Comparison of ENCODE assay signal across 8 cellular contexts in the genomic region with DNA sequence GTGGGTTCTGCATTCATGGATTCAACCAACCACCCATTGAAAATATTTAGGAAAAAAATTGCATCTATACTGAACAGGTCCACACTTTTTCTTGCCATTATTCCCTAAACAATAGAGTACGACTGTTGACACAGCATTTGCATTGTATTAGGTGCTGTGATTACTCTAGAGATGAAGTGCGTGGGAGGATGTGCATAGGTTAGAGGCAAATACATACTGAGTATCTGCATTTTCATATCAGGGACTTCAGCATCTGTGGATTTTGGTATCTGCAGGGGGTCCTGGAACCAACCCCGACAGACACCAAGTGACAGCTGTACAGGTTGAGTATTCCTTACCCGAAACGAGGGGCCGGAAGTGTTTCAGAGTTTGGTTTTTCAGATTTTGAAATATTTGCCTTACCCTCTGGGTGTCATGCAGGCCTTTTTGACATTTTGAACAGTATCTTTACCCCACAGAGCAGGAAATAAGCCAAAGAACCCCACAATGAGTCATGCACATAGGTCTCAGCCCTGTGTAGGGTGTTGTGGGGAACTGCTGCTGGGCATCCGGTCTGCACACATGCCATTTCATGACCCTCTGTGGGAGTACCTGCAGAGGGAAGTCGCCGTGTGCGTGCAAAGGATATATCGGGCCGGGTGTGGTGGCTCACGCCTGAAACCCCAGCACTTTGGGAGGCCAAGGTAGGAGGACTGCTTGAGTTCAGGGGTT. TPM values are rescaled to one million over a fixed set of nuclear protein-coding genes. Genes with fewer than 3 reads are reported as not detected.
DNase-seq lines count a peak whose midpoint lies in the region; ATAC-seq and TF ChIP-seq lines count a peak whose summit lies in the region.

No MANE protein-coding gene starts in this region.

- DNase-seq in CD8-positive, alpha-beta memory T cell: peak; percentile 46 to 91 (median 60)
- DNase-seq in KG1 (lab: John Stamatoyannopoulos, UW): peak; percentile 94
- DNase-seq in activated CD8-positive, alpha-beta memory T cell treated with anti-CD3 and anti-CD28 coated beads for 4 hours (ENCODE audit: low read depth in 2 of 2): peak; percentile 51 to 69
- no peak for DNase-seq in lung (ENCODE audit: low spot score)
- no peak for DNase-seq in dedifferentiated amniotic fluid mesenchymal stem cell (ENCODE audit: extremely low spot score)
- DNase-seq in tibial artery: no peak

- no peaks in the 10 kb centered on the region for H3K9me3 ChIP-seq in CD8-positive, alpha-beta memory T cell (ENCODE audit: low read length)
- H3K9me3 ChIP-seq in lung (ENCODE audit: control insufficient read depth in 2 of 2, insufficient read depth in 1 of 2, low read length in 1 of 2) (no peaks in the 10 kb centered on the region), tibial artery (no peaks in the 10 kb centered on the region)

- no peaks in the 10 kb centered on the region for H3K27me3 Mint-ChIP-seq in CD8-positive, alpha-beta memory T cell

- H3K27ac ChIP-seq in CD8-positive, alpha-beta memory T cell (ENCODE audit: low read depth, low read length): peak overlapping the region; percentile 35
- H3K27ac ChIP-seq in lung (ENCODE audit: low read depth in 1 of 2, low read length in 1 of 2): no peak overlapping the region
- no peak overlapping the region for H3K27ac ChIP-seq in tibial artery

- CTCF ChIA-PET in CD8-positive, alpha-beta memory T cell (lab: Charles Lee): interaction anchor here (1.2 to 2.7 kb wide), 4 partner anchors 12 to 51 kb away, joined by 3 to 20 read pairs (median 4); a partner anchor contains a TSS

- H3K4me3 Mint-ChIP-seq in CD8-positive, alpha-beta memory T cell: peak overlapping the region; percentile 8 to 74 (median 57)

- H3K27ac Mint-ChIP-seq in CD8-positive, alpha-beta memory T cell: peak overlapping the region; percentile 92 to 98 (median 94)

- WGBS in lung, 2 donors: 37 to 72% methylated on average over 13 of the region's 13 CpGs

- intact Hi-C loops in tibial artery (cut with DNase I; ENCODE audit: low total_unique reads): no loop called here

- H3K27me3 ChIP-seq in CD8-positive, alpha-beta memory T cell (ENCODE audit: insufficient read depth, low read length, poor library complexity, severe bottlenecking): no peaks in the 10 kb centered on the region
- H3K27me3 ChIP-seq in lung (ENCODE audit: control insufficient read depth, insufficient read depth): no peaks in the 10 kb centered on the region
- no peaks in the 10 kb centered on the region for H3K27me3 ChIP-seq in tibial artery

- H3K4me1 ChIP-seq in CD8-positive, alpha-beta memory T cell (ENCODE audit: insufficient read depth, low read length): peaks cover 19% of the 10 kb centered on the region
- H3K4me1 ChIP-seq in lung (ENCODE audit: control insufficient read depth in 2 of 2, insufficient read depth in 2 of 2, low read length in 2 of 2) (no peaks in the 10 kb centered on the region), tibial artery (no peaks in the 10 kb centered on the region)

- POLR2A ChIA-PET in CD8-positive, alpha-beta memory T cell (lab: Charles Lee): interaction anchor here (2.4 kb wide), 1 partner anchor 14 kb away, joined by 10 read pairs; a partner anchor contains a TSS

- peaks cover 25 to 38% (median 36%) of the 10 kb centered on the region in 3 donors for H3K4me1 Mint-ChIP-seq in CD8-positive, alpha-beta memory T cell

- peaks cover 36% of the 10 kb centered on the region for H3K36me3 ChIP-seq in CD8-positive, alpha-beta memory T cell (ENCODE audit: insufficient read depth, low read length)
- H3K36me3 ChIP-seq in lung (ENCODE audit: control insufficient read depth in 2 of 2, insufficient read depth in 2 of 2, low read length in 2 of 2) (peaks cover 20 to 23% of the 10 kb centered on the region in 2 donors), tibial artery (peaks cover 47 to 92% (median 85%) of the 10 kb centered on the region in 3 donors)

- ATAC-seq in lung (ENCODE audit: insufficient read depth, low FRiP score): peak; percentile 52
- ATAC-seq in GM18502 (IDR thresholded peaks at IDR 0.05; ENCODE audit: poor library complexity, unreplicated experiment): no peak
- ATAC-seq in HG02763 (IDR thresholded peaks at IDR 0.05; ENCODE audit: unreplicated experiment): no peak

- H3K4me3 ChIP-seq in CD8-positive, alpha-beta memory T cell (ENCODE audit: low read length): peak overlapping the region; percentile 9
- H3K4me3 ChIP-seq in lung (no peak overlapping the region), tibial artery (no peak overlapping the region)

- no peak for TF ChIP-seq CTCF in lung (IDR thresholded peaks at IDR 0.05; ENCODE audit: control extremely low read depth, extremely low read depth)
- TF ChIP-seq CTCF in tibial artery (IDR thresholded peaks at IDR 0.05): no peak

- peaks cover 12 to 62% (median 16%) of the 10 kb centered on the region in 3 donors for H3K36me3 Mint-ChIP-seq in CD8-positive, alpha-beta memory T cell

- H3K9me3 Mint-ChIP-seq in CD8-positive, alpha-beta memory T cell: no peaks in the 10 kb centered on the region

RNA-seq across cellular contexts. Expression of a gene that starts 14.5 kb away (rescaled TPM):
- total RNA-seq in CD8-positive, alpha-beta memory T cell: 100 to 1,000 TPM; 119 to 125 TPM
- polyA plus RNA-seq in CD8-positive, alpha-beta memory T cell: 61.4 TPM
- 10 to 100 TPM; 40.6 to 50.8 TPM for total RNA-seq in lung
- polyA plus RNA-seq in lung: 10 to 100 TPM; 51.5 to 54.7 TPM

RNA-seq across cellular contexts. Expression of a gene that starts 14.8 kb away (rescaled TPM):
- total RNA-seq in CD8-positive, alpha-beta memory T cell: 100 to 1,000 TPM; 161 to 162 TPM
- 97.5 TPM for polyA plus RNA-seq in CD8-positive, alpha-beta memory T cell
- 10 to 100 TPM; 44.5 to 64.3 TPM for total RNA-seq in lung
- polyA plus RNA-seq in lung: 10 to 100 TPM; 25.8 to 74.8 TPM

RNA-seq across cellular contexts. Expression of a gene that starts 51.7 kb away (rescaled TPM):
- 10 to 100 TPM; 12.5 to 13.6 TPM for total RNA-seq in CD8-positive, alpha-beta memory T cell
- 2.5 TPM for polyA plus RNA-seq in CD8-positive, alpha-beta memory T cell
- total RNA-seq in lung: 10 to 100 TPM in 1 of 2 donors, 1 to 10 TPM in 1; 7.9 to 17.5 TPM
- 1 to 10 TPM; 2.8 to 4.8 TPM for polyA plus RNA-seq in lung

Comparison
In these comparisons a context has a peak if more than half of its experiments do, and no peak if none do; other contexts are left out.
1. DNase-seq: peak in CD8-positive, alpha-beta memory T cell (5 of 5), KG1 (single experiment) and activated CD8-positive, alpha-beta memory T cell treated with anti-CD3 and anti-CD28 coated beads for 4 hours (2 of 2); none in lung (single experiment), dedifferentiated amniotic fluid mesenchymal stem cell (single experiment) and tibial artery (0 of 2).